ENCODE assay signal across 1 cellular context in the genomic region with DNA sequence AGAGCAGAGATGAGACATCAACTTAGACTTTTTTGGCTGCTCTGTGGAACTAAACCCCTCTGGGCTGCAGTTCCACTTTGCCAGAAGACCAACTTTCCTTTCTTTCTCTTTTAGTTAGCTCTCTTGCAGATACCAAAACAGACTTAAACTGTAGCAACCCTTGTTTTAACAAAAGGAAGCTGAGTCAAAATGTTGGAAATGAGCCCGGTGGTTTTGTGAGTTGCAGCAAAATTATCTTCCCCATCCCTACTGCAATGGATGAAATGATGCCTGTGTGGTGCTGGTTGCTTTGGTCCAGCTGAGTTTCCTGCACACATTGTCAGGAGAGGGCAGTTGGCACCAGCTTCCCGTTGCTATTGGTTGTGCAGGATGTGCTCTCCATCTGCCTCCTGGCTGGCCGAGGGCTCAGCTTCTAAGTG.
A peak's percentile ranks its signal among the peaks of the same experiment; 100 is the strongest.
TF ChIP-seq lines count a peak whose summit lies in the region.

No MANE protein-coding gene starts in this region.

TF ChIP-seq in IMR-90, 13 proteins besides CTCF, POLR2A, EP300 and RAD21:
- TF ChIP-seq, protein P1, sequence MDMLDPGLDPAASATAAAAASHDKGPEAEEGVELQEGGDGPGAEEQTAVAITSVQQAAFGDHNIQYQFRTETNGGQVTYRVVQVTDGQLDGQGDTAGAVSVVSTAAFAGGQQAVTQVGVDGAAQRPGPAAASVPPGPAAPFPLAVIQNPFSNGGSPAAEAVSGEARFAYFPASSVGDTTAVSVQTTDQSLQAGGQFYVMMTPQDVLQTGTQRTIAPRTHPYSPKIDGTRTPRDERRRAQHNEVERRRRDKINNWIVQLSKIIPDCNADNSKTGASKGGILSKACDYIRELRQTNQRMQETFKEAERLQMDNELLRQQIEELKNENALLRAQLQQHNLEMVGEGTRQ (IDR thresholded peaks at IDR 0.05; ENCODE audit: low read depth, low read length), result no peak
- TF ChIP-seq RCOR1 (IDR thresholded peaks at IDR 0.05; ENCODE audit: insufficient replicate concordance, low read length) (no peak), CEBPB (IDR thresholded peaks at IDR 0.05; ENCODE audit: low read depth, low read length) (peak; percentile 59; the same call in 1 of the 2 replicates), NFE2L2 (IDR thresholded peaks at IDR 0.05; ENCODE audit: low read depth, low read length) (peak; percentile 48; the same call in 1 of the 2 replicates), CHD1 (IDR thresholded peaks at IDR 0.05; ENCODE audit: low read depth, low read length) (no peak), MAZ (IDR thresholded peaks at IDR 0.05; ENCODE audit: borderline replicate concordance, low read depth, low read length) (no peak)
TF ChIP-seq in IMR-90: peak in this region for 2.
